In genomic region chr13:73081256-73081915, GRCh38 we compare ENCODE assay signal across 18 cellular contexts. TPM values are rescaled to one million over a fixed set of nuclear protein-coding genes. Genes with fewer than 3 reads are reported as not detected.
DNase-seq lines count a peak whose midpoint lies in the region; ATAC-seq, FAIRE-seq and TF ChIP-seq lines count a peak whose summit lies in the region.
"Had no signal": no experiment of that assay in that cellular context is flagged by ENCODE, and none has a peak within 500 bp of the region (broad histone marks: within the 10 kb centered on the region; RNA-seq: fewer than 3 reads in every experiment).

No MANE protein-coding gene starts in this region.

- H2AFZ ChIP-seq in PC-9: no peak overlapping the region

- H3K27me3 ChIP-seq in PC-9 (ENCODE audit: insufficient read depth, low read depth) (no peaks in the 10 kb centered on the region), lower lobe of right lung (ENCODE audit: low read depth) (no peaks in the 10 kb centered on the region), thyroid gland (no peaks in the 10 kb centered on the region)
- H3K27me3 ChIP-seq: SJCRH30 had no signal

- 0 out of 2 replicates have a peak overlapping the region, but pooled peaks have one; percentile 17 for H3K27ac ChIP-seq in PC-9
- no peak overlapping the region for H3K27ac ChIP-seq in lower lobe of right lung
- peak overlapping the region in 2 of 3 donors; percentile 44 to 49 for H3K27ac ChIP-seq in thyroid gland
- H3K27ac ChIP-seq: C4-2B, KMS-11, SJCRH30 had no signal

- POLR2A ChIA-PET in PC-9 (lab: Charles Lee; ENCODE audit: unreplicated experiment): interaction anchor here (0.6 to 0.7 kb wide), 2 partner anchors 58 to 278 kb away, joined by 3 to 23 read pairs; no protein-coding TSS in a partner anchor

- no peak for FAIRE-seq in GM12892 (lab: Jason Lieb, UNC)
- FAIRE-seq: GM19239, H54 had no signal

- no peaks in the 10 kb centered on the region for H3K79me2 ChIP-seq in PC-9 (ENCODE audit: low read depth)

- ATAC-seq in esophagus mucosa (peak; percentile 43), lower lobe of right lung (peak; percentile 45 to 70), Right ventricle myocardium superior (ENCODE audit: poor library complexity) (no peak)

- peaks cover 12% of the 10 kb centered on the region for H3K36me3 ChIP-seq in PC-9 (ENCODE audit: low read depth)
- peaks cover 6% of the 10 kb centered on the region for H3K36me3 ChIP-seq in lower lobe of right lung
- H3K36me3 ChIP-seq in thyroid gland: no peaks in the 10 kb centered on the region
- H3K36me3 ChIP-seq: SJCRH30 had no signal

- no peaks in the 10 kb centered on the region for H3K9me3 ChIP-seq in PC-9 (ENCODE audit: insufficient read depth, low read depth)
- no peaks in the 10 kb centered on the region for H3K9me3 ChIP-seq in lower lobe of right lung
- H3K9me3 ChIP-seq in thyroid gland: no peaks in the 10 kb centered on the region
- H3K9me3 ChIP-seq: SJCRH30 had no signal

- H3K4me2 ChIP-seq in PC-9: no peak overlapping the region
- H3K4me2 ChIP-seq: KMS-11 had no signal

- H3K9me2 ChIP-seq in PC-9 (ENCODE audit: insufficient read depth): no peaks in the 10 kb centered on the region

- CTCF ChIA-PET in PC-9 (lab: Charles Lee): no interaction called here

- DNase-seq in PC-9 (no peak), lower lobe of right lung (no peak), thyroid gland (peak in 1 of 2 donors; percentile 15), Right ventricle myocardium superior (no peak), NCI-H1417 (lab: John Stamatoyannopoulos, UW) (no peak), GM12892 (ENCODE audit: insufficient read length) (no peak), lower leg skin (ENCODE audit: low spot score in 2 of 2) (no peak)
- DNase-seq: DMS 273 treated with DMSO at 0.1 percent for 48 hours, NCI-H1105 treated with DMSO at 0.1 percent for 48 hours, NCI-H187, NCI-H345, NCI-H526 treated with DMSO at 0.1 percent for 48 hours, SJCRH30 had no signal

- intact Hi-C loops in PC-9 (cut with micrococcal nuclease; ENCODE audit: unreplicated experiment) (no loop called here), lower lobe of right lung (cut with DNase I) (no loop called here), thyroid gland (cut with DNase I) (no loop called here), Right ventricle myocardium superior (cut with DNase I) (no loop called here), lower leg skin (cut with DNase I; ENCODE audit: low total_unique reads) (no loop called here)

- no peak for TF ChIP-seq POLR2A in thyroid gland (IDR thresholded peaks at IDR 0.05)
- no peak for TF ChIP-seq POLR2A in GM12892 (IDR thresholded peaks at IDR 0.05; ENCODE audit: low read depth, low read length)
- TF ChIP-seq POLR2A in lower leg skin (IDR thresholded peaks at IDR 0.05): no peak

- no TSS peak for BruUV-seq in PC-9 (replicated peaks; lab: Mats Ljungman, UMichigan)

- H3K4me3 ChIP-seq in PC-9: no peak overlapping the region
- no peak overlapping the region for H3K4me3 ChIP-seq in lower lobe of right lung
- no peak overlapping the region for H3K4me3 ChIP-seq in thyroid gland (replicated peaks in 1 of 3)
- no peak overlapping the region for H3K4me3 ChIP-seq in lower leg skin (ENCODE audit: low read depth, poor library complexity, severe bottlenecking)
- H3K4me3 ChIP-seq: SJCRH30 had no signal

- TF ChIP-seq CTCF in PC-9 (conservative IDR thresholded peaks at IDR 0.05) (no peak), lower lobe of right lung (IDR thresholded peaks at IDR 0.05) (no peak), thyroid gland (IDR thresholded peaks at IDR 0.05) (no peak), lower leg skin (IDR thresholded peaks at IDR 0.05) (no peak)

- peaks cover 46% of the 10 kb centered on the region; the same call in 1 of the 2 replicates for H3F3A ChIP-seq in PC-9 (ENCODE audit: insufficient read depth, low read depth)

- WGBS in thyroid gland, 2 donors: 62 to 70% methylated on average over 3 to 4 of the region's 4 CpGs
- 43 to 60% methylated on average over 3 to 4 of the region's 4 CpGs for WGBS in lower leg skin, 2 donors

- H3K4me1 ChIP-seq in PC-9 (replicated peaks; ENCODE audit: insufficient read depth) (no peaks in the 10 kb centered on the region), lower lobe of right lung (no peaks in the 10 kb centered on the region), thyroid gland (peaks cover 6 to 13% of the 10 kb centered on the region in 2 donors)
- H3K4me1 ChIP-seq: SJCRH30 had no signal

- H4K20me1 ChIP-seq in PC-9 (ENCODE audit: insufficient read depth): no peaks in the 10 kb centered on the region

RNA-seq across cellular contexts. Expression of gene KLF5, which starts 22.6 kb away (rescaled TPM):
- total RNA-seq in PC-9 (2021) (54.3 and 65.9 TPM in 2 replicates), esophagus mucosa (302 TPM), lower lobe of right lung (46.6 TPM), thyroid gland (10 to 100 TPM; 15.6 to 37.2 (median 23.6) TPM), Right ventricle myocardium superior (0.59 TPM), lower leg skin (100 to 1,000 TPM; 244 to 544 (median 359) TPM)
- polyA plus RNA-seq in GM12892 (2012; ENCODE audit: missing spikeins): 1.8 TPM

Comparison
In these comparisons a context has a peak if more than half of its experiments do, and no peak if none do; other contexts are left out.
1. RNA of gene KLF5, which starts 22.6 kb away (total RNA-seq): 244 to 544 TPM in lower leg skin, 302 TPM in esophagus mucosa (single experiment), 54.3 to 65.9 TPM in PC-9, 46.6 TPM in lower lobe of right lung (single experiment) and 15.6 to 37.2 TPM in thyroid gland; 0.59 TPM in Right ventricle myocardium superior (single experiment); every median in the first group is over 10 times any median in the second.